In the genomic region with DNA sequence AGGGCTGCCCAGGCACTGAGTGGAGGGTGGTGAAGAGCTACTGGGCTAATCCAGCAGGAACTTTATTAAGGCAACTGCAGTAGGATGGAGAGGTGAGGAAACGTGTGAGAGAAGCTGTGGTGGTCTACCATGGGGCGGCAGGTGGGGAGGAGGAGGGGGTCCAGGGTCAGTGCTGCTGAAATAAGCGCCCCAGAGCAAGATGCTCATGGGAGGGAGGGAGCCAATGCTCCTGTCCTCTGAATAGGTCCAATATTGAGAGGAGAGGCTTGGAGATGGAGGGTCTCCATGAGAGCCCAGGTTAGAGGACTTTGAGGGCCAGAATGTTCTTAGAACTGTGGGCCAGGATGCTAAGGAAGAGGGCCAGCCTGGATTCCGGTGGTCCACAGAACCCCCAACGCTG, we compare ENCODE assay signal across 27 cellular contexts. TPM values are rescaled to one million over a fixed set of nuclear protein-coding genes. Genes with fewer than 3 reads are reported as not detected.
"Had no signal": no experiment of that assay in that cellular context is flagged by ENCODE, and none has a peak within 500 bp of the region (broad histone marks: within the 10 kb centered on the region; RNA-seq: fewer than 3 reads in every experiment).

No MANE protein-coding gene starts in this region.

- H3K27me3 ChIP-seq: colonic mucosa, transverse colon, vagina had no signal

- H3K36me3 Mint-ChIP-seq: activated naive CD4-positive, alpha-beta T cell treated with anti-CD3 and anti-CD28 coated beads, Interleukin-2, amount 50 U/mL, for 24 hours; immature natural killer cell; naive thymus-derived CD4-positive, alpha-beta T cell had no signal

- H3K27ac Mint-ChIP-seq: activated naive CD4-positive, alpha-beta T cell treated with anti-CD3 and anti-CD28 coated beads, Interleukin-2, amount 50 U/mL, for 24 hours; activated naive CD8-positive, alpha-beta T cell treated with anti-CD3 and anti-CD28 coated beads, Interleukin-2, amount 50 U/mL, for 24 hours; activated T-helper 17 cell treated with anti-CD3 and anti-CD28 coated beads, Interleukin-2, amount 50 U/mL, for 72 hours; effector memory CD8-positive, alpha-beta T cell; immature natural killer cell; naive thymus-derived CD4-positive, alpha-beta T cell; T-helper 17 cell had no signal

- FAIRE-seq: endothelial cell of umbilical vein, kidney had no signal

- H3K36me3 ChIP-seq: colonic mucosa, transverse colon had no signal

- H3K27me3 Mint-ChIP-seq: activated naive CD4-positive, alpha-beta T cell treated with anti-CD3 and anti-CD28 coated beads, Interleukin-2, amount 50 U/mL, for 24 hours; activated T-helper 17 cell treated with anti-CD3 and anti-CD28 coated beads, Interleukin-2, amount 50 U/mL, for 72 hours; T-helper 17 cell had no signal

- H3K4me3 ChIP-seq: colonic mucosa, dorsolateral prefrontal cortex, transverse colon, vagina had no signal

- H3K9me3 ChIP-seq: colonic mucosa, transverse colon, vagina had no signal

- H3K4me1 Mint-ChIP-seq: activated naive CD4-positive, alpha-beta T cell treated with anti-CD3 and anti-CD28 coated beads, Interleukin-2, amount 50 U/mL, for 24 hours; activated naive CD8-positive, alpha-beta T cell treated with anti-CD3 and anti-CD28 coated beads, Interleukin-2, amount 50 U/mL, for 24 hours; activated T-helper 17 cell treated with anti-CD3 and anti-CD28 coated beads, Interleukin-2, amount 50 U/mL, for 72 hours; immature natural killer cell; naive thymus-derived CD4-positive, alpha-beta T cell; T-helper 17 cell had no signal

- ATAC-seq: activated CD4-positive, CD25-positive, alpha-beta regulatory T cell treated with anti-CD3 and anti-CD28 coated beads, Interleukin-2, amount 50 U/mL, for 24 hours; activated naive CD8-positive, alpha-beta T cell treated with anti-CD3 and anti-CD28 coated beads, Interleukin-2, amount 50 U/mL, for 24 hours; activated T-cell treated with anti-CD3 and anti-CD28 coated beads, Interleukin-2, amount 50 U/mL, for 4 hours; activated T-helper 17 cell treated with anti-CD3 and anti-CD28 coated beads, Interleukin-2, amount 50 U/mL, for 72 hours; effector memory CD8-positive, alpha-beta T cell; naive thymus-derived CD4-positive, alpha-beta T cell; T-helper 17 cell had no signal

- H3K4me3 Mint-ChIP-seq: activated naive CD4-positive, alpha-beta T cell treated with anti-CD3 and anti-CD28 coated beads, Interleukin-2, amount 50 U/mL, for 24 hours; activated naive CD8-positive, alpha-beta T cell treated with anti-CD3 and anti-CD28 coated beads, Interleukin-2, amount 50 U/mL, for 24 hours; activated T-cell treated with anti-CD3 and anti-CD28 coated beads, Interleukin-2, amount 50 U/mL, for 4 hours; activated T-helper 17 cell treated with anti-CD3 and anti-CD28 coated beads, Interleukin-2, amount 50 U/mL, for 72 hours; effector memory CD8-positive, alpha-beta T cell; immature natural killer cell; T-helper 17 cell had no signal

- H3K9me3 Mint-ChIP-seq: activated naive CD4-positive, alpha-beta T cell treated with anti-CD3 and anti-CD28 coated beads, Interleukin-2, amount 50 U/mL, for 24 hours; activated naive CD8-positive, alpha-beta T cell treated with anti-CD3 and anti-CD28 coated beads, Interleukin-2, amount 50 U/mL, for 24 hours; activated T-cell treated with anti-CD3 and anti-CD28 coated beads, Interleukin-2, amount 50 U/mL, for 4 hours; activated T-helper 17 cell treated with anti-CD3 and anti-CD28 coated beads, Interleukin-2, amount 50 U/mL, for 72 hours; effector memory CD8-positive, alpha-beta T cell; immature natural killer cell had no signal

- H3K27ac ChIP-seq: colonic mucosa, dorsolateral prefrontal cortex, transverse colon, WERI-Rb-1 had no signal

- DNase-seq: activated CD4-positive, alpha-beta T cell treated with anti-CD3 and anti-CD28 coated beads for 48 hours; activated CD4-positive, alpha-beta T cell treated with anti-CD3 and anti-CD28 coated beads, Interleukin-2, amount 50 U/mL, for 48 hours; activated CD8-positive, alpha-beta memory T cell treated with anti-CD3 and anti-CD28 coated beads, Interleukin-2, amount 50 U/mL, for 48 hours; activated naive CD8-positive, alpha-beta T cell treated with anti-CD3 and anti-CD28 coated beads, Interleukin-2, amount 50 U/mL, for 24 hours; activated T-cell treated with anti-CD3 and anti-CD28 coated beads, Interleukin-2, amount 50 U/mL, for 4 hours; amygdala; colonic mucosa; dorsolateral prefrontal cortex; effector memory CD8-positive, alpha-beta T cell; hippocampal formation; immature natural killer cell; kidney; midbrain; naive thymus-derived CD4-positive, alpha-beta T cell; nucleus accumbens; right cardiac atrium; stimulated activated CD4-positive, alpha-beta T cell treated with anti-CD3 and anti-CD28 coated beads, Interleukin-2, amount 100 ng/mL, for 48 hours; stimulated activated naive CD4-positive, alpha-beta T cell treated with Interleukin-2 at 50 U/mL for 16 hours; T-helper 17 cell; T1000; transverse colon; WERI-Rb-1 had no signal

- H3K4me1 ChIP-seq: colonic mucosa, transverse colon had no signal

RNA-seq across cellular contexts. Expression of gene EVC, which starts 35.2 kb away (rescaled TPM):
- polyA plus RNA-seq: immature natural killer cell; naive thymus-derived CD4-positive, alpha-beta T cell had no signal

RNA-seq across cellular contexts. Expression of gene EVC2, which starts 37.9 kb away (rescaled TPM):
- polyA plus RNA-seq: immature natural killer cell had no signal
